In genomic region chr1:1239247-1239623, GRCh38 we compare ENCODE assay signal across 20 cellular contexts.
"Had no signal": no experiment of that assay in that cellular context is flagged by ENCODE, and none has a peak within 500 bp of the region (broad histone marks: within the 10 kb centered on the region; RNA-seq: fewer than 3 reads in every experiment).

No MANE protein-coding gene starts in this region.

- H3K36me3 ChIP-seq: colonic mucosa, gastrocnemius medialis, left ventricle myocardium inferior, neutrophil, ovary, sigmoid colon, upper lobe of left lung, vagina had no signal

- H3K4me3 ChIP-seq: colonic mucosa, gastrocnemius medialis, left ventricle myocardium inferior, lung, ovary, sigmoid colon, upper lobe of left lung, vagina had no signal

- H3K27ac ChIP-seq: colonic mucosa, gastrocnemius medialis, left ventricle myocardium inferior, neutrophil, ovary, sigmoid colon, upper lobe of left lung, vagina had no signal

- DNase-seq: activated CD4-positive, alpha-beta T cell treated with anti-CD3 and anti-CD28 coated beads for 36 hours; activated CD4-positive, CD25-positive, alpha-beta regulatory T cell; activated naive CD4-positive, alpha-beta T cell; activated T-cell treated with anti-CD3 and anti-CD28 coated beads for 4 hours; activated T-cell treated with anti-CD3 and anti-CD28 coated beads, Interleukin-2, amount 50 U/mL, for 72 hours; colonic mucosa; effector CD8-positive, alpha-beta T cell; gastrocnemius medialis; left ventricle myocardium inferior; mesendoderm; ovary; sigmoid colon; small intestine; stimulated activated CD4-positive, alpha-beta T cell treated with anti-CD3 and anti-CD28 coated beads, Interleukin-4, amount 100 ng/mL, for 4 hours; stimulated activated CD8-positive, alpha-beta memory T cell treated with anti-CD3 and anti-CD28 coated beads, Interleukin-4, amount 100 ng/mL, for 48 hours; stimulated activated naive CD8-positive, alpha-beta T cell treated with anti-CD3 and anti-CD28 coated beads, Interleukin-15, amount 100 ng/mL, for 72 hours had no signal

- H3K9me3 ChIP-seq: colonic mucosa, gastrocnemius medialis, left ventricle myocardium inferior, neutrophil, ovary, sigmoid colon, upper lobe of left lung, vagina had no signal

- H3K4me1 ChIP-seq: gastrocnemius medialis had no signal
